In genomic region chr22:32684822-32685187, GRCh38 we compare ENCODE assay signal across 18 cellular contexts.
A peak's percentile ranks its signal among the peaks of the same experiment; 100 is the strongest.
DNase-seq lines count a peak whose midpoint lies in the region; ATAC-seq, FAIRE-seq and TF ChIP-seq lines count a peak whose summit lies in the region.
"Had no signal": no experiment of that assay in that cellular context is flagged by ENCODE, and none has a peak within 500 bp of the region (broad histone marks: within the 10 kb centered on the region; RNA-seq: fewer than 3 reads in every experiment).

No MANE protein-coding gene starts in this region.

- TF ChIP-seq POLR2A in HepG2 (IDR thresholded peaks at IDR 0.05; ENCODE audit: insufficient read depth in 1 of 2, low read depth in 2 of 2, low read length in 2 of 2) (no peak), right lobe of liver (IDR thresholded peaks at IDR 0.05) (no peak)

- peaks cover 28% of the 10 kb centered on the region for H3K27me3 Mint-ChIP-seq in activated naive CD8-positive, alpha-beta T cell treated with anti-CD3 and anti-CD28 coated beads for 36 hours

- intact Hi-C loops in HepG2 (cut with micrococcal nuclease; ENCODE audit: unreplicated experiment), result loop anchor here (5.0 kb wide), 1 partner anchor 112 kb away; no protein-coding TSS in a partner anchor
- intact Hi-C loops in right lobe of liver (cut with DNase I), result no loop called here
- intact Hi-C loops in heart right ventricle (cut with DNase I), result no loop called here

- no peaks in the 10 kb centered on the region for H3K27me3 ChIP-seq in HepG2 (ENCODE audit: control insufficient read depth in 1 of 2, insufficient read depth in 2 of 2, low read length in 2 of 2)
- H3K27me3 ChIP-seq in right lobe of liver, result no peaks in the 10 kb centered on the region
- H3K27me3 ChIP-seq in hepatocyte, result no peaks in the 10 kb centered on the region
- peaks cover 0 to 6% (median 0%) of the 10 kb centered on the region in 7 donors for H3K27me3 ChIP-seq in heart right ventricle
- H3K27me3 ChIP-seq: BLaER1 treated with 17β-estradiol and CSF1 and Interleukin-3, amounts not matched to agents 10 nM and 100 nM; SJCRH30 had no signal

- no peak overlapping the region for H3K9ac ChIP-seq in HepG2 (ENCODE audit: insufficient read depth, low read depth, low read length)
- H3K9ac ChIP-seq: BLaER1 treated with 17β-estradiol and CSF1 and Interleukin-3, amounts not matched to agents 10 nM and 100 nM had no signal

- H2AFZ ChIP-seq in HepG2 (ENCODE audit: low read length) (no peak overlapping the region), hepatocyte (no peak overlapping the region)

- no peaks in the 10 kb centered on the region for H3K36me3 Mint-ChIP-seq in activated naive CD8-positive, alpha-beta T cell treated with anti-CD3 and anti-CD28 coated beads for 36 hours

- CTCF ChIA-PET in HepG2 (lab: Yijun Ruan, JAX; ENCODE audit: low intra/inter-chr PET ratio, low total read pairs), result no interaction called here

- no peak for ATAC-seq in HepG2
- ATAC-seq in right lobe of liver, result no peak
- no peak for ATAC-seq in heart right ventricle
- no peak for ATAC-seq in GM18867 (IDR thresholded peaks at IDR 0.05; ENCODE audit: unreplicated experiment)

- no peaks in the 10 kb centered on the region for H3K9me2 ChIP-seq in hepatocyte (replicated peaks; ENCODE audit: insufficient read depth)

- FAIRE-seq in HepG2 (lab: Jason Lieb, UNC), result no peak
- FAIRE-seq: GM18507 had no signal

- H3K4me1 ChIP-seq in HepG2 (ENCODE audit: insufficient read depth, low read length) (peaks cover 40% of the 10 kb centered on the region), right lobe of liver (peaks cover 0 to 18% (median 6%) of the 10 kb centered on the region in 4 donors), hepatocyte (ENCODE audit: insufficient read depth) (peaks cover 8% of the 10 kb centered on the region), heart right ventricle (no peaks in the 10 kb centered on the region)
- H3K4me1 ChIP-seq: BLaER1 treated with 17β-estradiol and CSF1 and Interleukin-3, amounts not matched to agents 10 nM and 100 nM; SJCRH30 had no signal

- in situ Hi-C loops in HepG2 (cut with HindIII; ENCODE audit: extremely low pct_ligation_motif_present, low pct_unique_long_range_greater_than_20kb), result no loop called here

- no TSS peak for BruUV-seq in HepG2 (replicated peaks; lab: Mats Ljungman, UMichigan)

- H3K4me3 Mint-ChIP-seq in activated naive CD8-positive, alpha-beta T cell treated with anti-CD3 and anti-CD28 coated beads for 36 hours, result no peak overlapping the region

- H3K27ac ChIP-seq in HepG2 (ENCODE audit: extremely low read length, insufficient read depth, low read length), result no peak overlapping the region
- H3K27ac ChIP-seq in right lobe of liver, result no peak overlapping the region
- H3K27ac ChIP-seq in hepatocyte, result peak overlapping the region; percentile 29
- no peak overlapping the region for H3K27ac ChIP-seq in heart right ventricle
- H3K27ac ChIP-seq: 22Rv1; BLaER1 treated with 17β-estradiol and CSF1 and Interleukin-3, amounts not matched to agents 10 nM and 100 nM; RWPE1; SJCRH30 had no signal

- H3K36me3 ChIP-seq in HepG2 (replicated peaks in 1 of 2; ENCODE audit: control insufficient read depth in 1 of 2, insufficient read depth in 2 of 2, low read length in 2 of 2) (no peaks in the 10 kb centered on the region), right lobe of liver (no peaks in the 10 kb centered on the region), hepatocyte (replicated peaks; ENCODE audit: insufficient read depth, low read depth) (no peaks in the 10 kb centered on the region), heart right ventricle (no peaks in the 10 kb centered on the region)
- H3K36me3 ChIP-seq: BLaER1 treated with 17β-estradiol and CSF1 and Interleukin-3, amounts not matched to agents 10 nM and 100 nM; SJCRH30 had no signal

- H3K4me2 ChIP-seq in HepG2 (ENCODE audit: low read depth, low read length) (no peak overlapping the region), hepatocyte (no peak overlapping the region)
- H3K4me2 ChIP-seq: BLaER1 treated with 17β-estradiol and CSF1 and Interleukin-3, amounts not matched to agents 10 nM and 100 nM had no signal

- H3K79me2 ChIP-seq in HepG2 (ENCODE audit: insufficient read depth, low read length) (no peaks in the 10 kb centered on the region), hepatocyte (no peaks in the 10 kb centered on the region)

- no peak for TF ChIP-seq CTCF in HepG2 (CRISPR knock-in tag; IDR thresholded peaks at IDR 0.05)
- TF ChIP-seq CTCF in right lobe of liver (IDR thresholded peaks at IDR 0.05), result no peak
- no peak for TF ChIP-seq CTCF in hepatocyte (IDR thresholded peaks at IDR 0.05; ENCODE audit: poor library complexity)
- TF ChIP-seq CTCF in heart right ventricle (IDR thresholded peaks at IDR 0.05), result no peak

- no peaks in the 10 kb centered on the region for H3K4me1 Mint-ChIP-seq in activated naive CD8-positive, alpha-beta T cell treated with anti-CD3 and anti-CD28 coated beads for 36 hours

- no peak for TF ChIP-seq EP300 in HepG2 (IDR thresholded peaks at IDR 0.05; ENCODE audit: low read depth in 2 of 2, low read length in 2 of 2)
- no peak for TF ChIP-seq EP300 in HepG2 (CRISPR knock-in tag; IDR thresholded peaks at IDR 0.05; ENCODE audit: borderline replicate concordance)

- 59% methylated on average over 4 of the region's 4 CpGs for WGBS in HepG2 (ENCODE audit: low lambda C conversion rate)
- WGBS in right lobe of liver (ENCODE audit: insufficient coverage, low coverage, low lambda C conversion rate, missing lambda C conversion rate), result 50% methylated on average over 4 of the region's 4 CpGs
- WGBS in hepatocyte (ENCODE audit: low lambda C conversion rate, missing lambda C conversion rate), result 19% methylated on average over 4 of the region's 4 CpGs
- WGBS in heart right ventricle, 2 donors, result 58 to 60% methylated on average over 4 of the region's 4 CpGs

- no peak for TF ChIP-seq RAD21 in HepG2 (CRISPR knock-in tag; IDR thresholded peaks at IDR 0.05)

- DNase-seq in HepG2 (ENCODE audit: low spot score), result no peak
- no peak for DNase-seq in right lobe of liver
- peak; percentile 41 for DNase-seq in amniotic epithelial cell (ENCODE audit: low read depth)
- DNase-seq in hepatocyte (ENCODE audit: low spot score), result peak; percentile 42
- DNase-seq in NK-92 treated with Interleukin-12 subunit alpha and Interleukin-12 subunit beta, amount 100 ng/mL, for 24 hours (lab: John Stamatoyannopoulos, UW), result no peak
- DNase-seq in heart right ventricle, result no peak
- no peak for DNase-seq in activated naive CD8-positive, alpha-beta T cell treated with anti-CD3 and anti-CD28 coated beads for 36 hours
- DNase-seq: GOT3, Karpas-422, NCI-H1436, NCI-H2029 treated with DMSO at 0.1 percent for 48 hours, NCI-H526 treated with DMSO at 0.1 percent for 48 hours, SJCRH30 had no signal

- no peaks in the 10 kb centered on the region for H3K9me3 Mint-ChIP-seq in activated naive CD8-positive, alpha-beta T cell treated with anti-CD3 and anti-CD28 coated beads for 36 hours

- H3K27ac Mint-ChIP-seq in activated naive CD8-positive, alpha-beta T cell treated with anti-CD3 and anti-CD28 coated beads for 36 hours, result no peak overlapping the region

- H3K4me3 ChIP-seq in HepG2 (replicated peaks in 1 of 3; ENCODE audit: insufficient read depth in 1 of 3, low read depth in 2 of 3, low read length in 3 of 3) (no peak overlapping the region), right lobe of liver (no peak overlapping the region), hepatocyte (no peak overlapping the region), heart right ventricle (no peak overlapping the region)
- H3K4me3 ChIP-seq: BLaER1 treated with 17β-estradiol and CSF1 and Interleukin-3, amounts not matched to agents 10 nM and 100 nM; SJCRH30 had no signal

- H3K9me3 ChIP-seq in HepG2 (ENCODE audit: low read length) (no peaks in the 10 kb centered on the region), right lobe of liver (no peaks in the 10 kb centered on the region), hepatocyte (ENCODE audit: low read depth) (no peaks in the 10 kb centered on the region), heart right ventricle (no peaks in the 10 kb centered on the region)
- H3K9me3 ChIP-seq: BLaER1 treated with 17β-estradiol and CSF1 and Interleukin-3, amounts not matched to agents 10 nM and 100 nM; SJCRH30 had no signal

- POLR2A ChIA-PET in HepG2 (lab: Yijun Ruan, JAX), result no interaction called here

- no peaks in the 10 kb centered on the region for H4K20me1 ChIP-seq in HepG2 (ENCODE audit: insufficient read depth, low read length)
- H4K20me1 ChIP-seq in hepatocyte (ENCODE audit: insufficient read depth, poor library complexity, severe bottlenecking), result no peaks in the 10 kb centered on the region
- H4K20me1 ChIP-seq: BLaER1 treated with 17β-estradiol and CSF1 and Interleukin-3, amounts not matched to agents 10 nM and 100 nM had no signal

TF ChIP-seq in HepG2, 621 proteins besides CTCF, POLR2A, EP300 and RAD21:
- TF ChIP-seq RARA (CRISPR knock-in tag; IDR thresholded peaks at IDR 0.05) (0 out of 2 replicates have a peak, but pooled peaks have one; percentile 21), ETV5 (CRISPR knock-in tag; IDR thresholded peaks at IDR 0.05; ENCODE audit: borderline replicate concordance) (no peak)

Comparison
In these comparisons a context has a peak if more than half of its experiments do, and no peak if none do; other contexts are left out.
1. DNase-seq: peak in amniotic epithelial cell (single experiment) and hepatocyte (single experiment); none in HepG2 (single experiment), right lobe of liver (0 of 3), NK-92 treated with Interleukin-12 subunit alpha and Interleukin-12 subunit beta, amount 100 ng/mL, for 24 hours (single experiment), heart right ventricle (0 of 2) and activated naive CD8-positive, alpha-beta T cell treated with anti-CD3 and anti-CD28 coated beads for 36 hours (single experiment).